Comparison of ENCODE assay signal across 11 cellular contexts in genomic region chr7:48426966-48427555, GRCh38.
DNase-seq lines count a peak whose midpoint lies in the region; ATAC-seq lines count a peak whose summit lies in the region.
"Had no signal": no experiment of that assay in that cellular context is flagged by ENCODE, and none has a peak within 500 bp of the region (broad histone marks: within the 10 kb centered on the region; RNA-seq: fewer than 3 reads in every experiment).

No MANE protein-coding gene starts in this region.

- in situ Hi-C loops in Caki2 (cut with HindIII; ENCODE audit: low pct_unique_long_range_greater_than_20kb, low sequenced_read_pairs) = no loop called here

- peak; percentile 97 for DNase-seq in Caki2 (ENCODE audit: low read depth)
- DNase-seq in M059J (ENCODE audit: low read depth) = peak; percentile 83
- peak; percentile 36 for DNase-seq in SW480 (ENCODE audit: low spot score)
- peak; percentile 91 for DNase-seq in kidney tubule cell (ENCODE audit: low spot score)
- no peak for DNase-seq in NCI-H2227 (lab: John Stamatoyannopoulos, UW; ENCODE audit: unreplicated experiment)
- DNase-seq in dermis blood vessel endothelial cell = no peak
- no peak for DNase-seq in activated CD4-positive, alpha-beta T cell treated with anti-CD3 and anti-CD28 coated beads, Interleukin-2, amount 50 U/mL, for 1 hour
- DNase-seq: activated CD4-positive, alpha-beta memory T cell treated with anti-CD3 and anti-CD28 coated beads for 36 hours; activated naive CD8-positive, alpha-beta T cell treated with anti-CD3 and anti-CD28 coated beads for 36 hours; stimulated activated naive CD8-positive, alpha-beta T cell treated with anti-CD3 and anti-CD28 coated beads, Interleukin-15, Interleukin-2, amounts not matched to agents 100 U/mL and 50 U/mL, for 24 hours had no signal

- ATAC-seq in activated CD4-positive, CD25-positive, alpha-beta regulatory T cell treated with anti-CD3 and anti-CD28 coated beads, Interleukin-2, amount 50 U/mL, for 24 hours = no peak
- ATAC-seq: stimulated activated naive CD8-positive, alpha-beta T cell treated with anti-CD3 and anti-CD28 coated beads, Interleukin-15, Interleukin-2, amounts not matched to agents 100 U/mL and 50 U/mL, for 24 hours had no signal

Comparison
In these comparisons a context has a peak if more than half of its experiments do, and no peak if none do; other contexts are left out.
1. DNase-seq: peak in Caki2 (single experiment), M059J (single experiment), SW480 (single experiment) and kidney tubule cell (single experiment); none in NCI-H2227 (single experiment), dermis blood vessel endothelial cell (single experiment) and activated CD4-positive, alpha-beta T cell treated with anti-CD3 and anti-CD28 coated beads, Interleukin-2, amount 50 U/mL, for 1 hour (single experiment).